Comparison of ENCODE assay signal across 9 cellular contexts in genomic region chr2:105144128-105144940, GRCh38.
DNase-seq lines count a peak whose midpoint lies in the region; ATAC-seq, FAIRE-seq and TF ChIP-seq lines count a peak whose summit lies in the region.
"Had no signal": no experiment of that assay in that cellular context is flagged by ENCODE, and none has a peak within 500 bp of the region (broad histone marks: within the 10 kb centered on the region; RNA-seq: fewer than 3 reads in every experiment).

No MANE protein-coding gene starts in this region.

- no peak for TF ChIP-seq CTCF in GM12864 (IDR thresholded peaks at IDR 0.05; ENCODE audit: low read depth, low read length, missing control alignments)

- H3K4me1 Mint-ChIP-seq in activated T-helper 1 cell treated with anti-CD3 and anti-CD28 coated beads, Interleukin-12 subunit alpha, Interleukin-12 subunit beta, Interleukin-2, Interleukin-4 antibody, amounts not matched to agents 30 ng/mL and 10 ng/mL and 1 ng/mL, durations not matched to agents 14 hours and 24 hours and 36 hours (ENCODE audit: low read depth): peaks cover 9% of the 10 kb centered on the region

- intact Hi-C loops in activated T-helper 1 cell treated with anti-CD3 and anti-CD28 coated beads, Interleukin-12 subunit alpha, Interleukin-12 subunit beta, Interleukin-2, Interleukin-4 antibody, amounts not matched to agents 30 ng/mL and 10 ng/mL and 1 ng/mL, durations not matched to agents 14 hours and 24 hours and 36 hours (cut with micrococcal nuclease): no loop called here

- H3K4me1 ChIP-seq in mesodermal cell (ENCODE audit: control insufficient read depth, insufficient read depth, low read length, poor library complexity, severe bottlenecking): no peaks in the 10 kb centered on the region

- H3K27ac Mint-ChIP-seq in activated T-helper 1 cell treated with anti-CD3 and anti-CD28 coated beads, Interleukin-12 subunit alpha, Interleukin-12 subunit beta, Interleukin-2, Interleukin-4 antibody, amounts not matched to agents 30 ng/mL and 10 ng/mL and 1 ng/mL, durations not matched to agents 14 hours and 24 hours and 36 hours: no peak overlapping the region

- no peaks in the 10 kb centered on the region for H3K36me3 ChIP-seq in mesodermal cell (ENCODE audit: control insufficient read depth, insufficient read depth, low read length)

- H3K9me3 Mint-ChIP-seq in activated T-helper 1 cell treated with anti-CD3 and anti-CD28 coated beads, Interleukin-12 subunit alpha, Interleukin-12 subunit beta, Interleukin-2, Interleukin-4 antibody, amounts not matched to agents 30 ng/mL and 10 ng/mL and 1 ng/mL, durations not matched to agents 14 hours and 24 hours and 36 hours: no peaks in the 10 kb centered on the region

- 9 to 10% methylated on average over 16 to 50 of the region's 66 CpGs for WGBS in mesodermal cell (ENCODE audit: insufficient coverage in 2 of 2), 2 experiments

- DNase-seq in A172 (ENCODE audit: low spot score) (peak; percentile 11), GM12864 (ENCODE audit: low read depth) (no peak), NCI-H2171 (lab: John Stamatoyannopoulos, UW) (no peak), RCC 7860 (ENCODE audit: low spot score) (no peak)
- no peak for DNase-seq in activated T-helper 1 cell treated with anti-CD3 and anti-CD28 coated beads, Interleukin-12 subunit alpha, Interleukin-12 subunit beta, Interleukin-2, Interleukin-4 antibody, amounts not matched to agents 30 ng/mL and 10 ng/mL and 1 ng/mL, durations not matched to agents 14 hours and 24 hours and 36 hours (ENCODE audit: low spot score)
- no peak for DNase-seq in activated CD8-positive, alpha-beta memory T cell treated with anti-CD3 and anti-CD28 coated beads, Interleukin-2, amount 50 U/mL, for 4 hours
- DNase-seq: PC-3 had no signal

- peaks cover 33% of the 10 kb centered on the region for H3K27me3 Mint-ChIP-seq in activated T-helper 1 cell treated with anti-CD3 and anti-CD28 coated beads, Interleukin-12 subunit alpha, Interleukin-12 subunit beta, Interleukin-2, Interleukin-4 antibody, amounts not matched to agents 30 ng/mL and 10 ng/mL and 1 ng/mL, durations not matched to agents 14 hours and 24 hours and 36 hours (ENCODE audit: insufficient read depth)

- peak overlapping the region; percentile 82 for H3K4me3 Mint-ChIP-seq in activated T-helper 1 cell treated with anti-CD3 and anti-CD28 coated beads, Interleukin-12 subunit alpha, Interleukin-12 subunit beta, Interleukin-2, Interleukin-4 antibody, amounts not matched to agents 30 ng/mL and 10 ng/mL and 1 ng/mL, durations not matched to agents 14 hours and 24 hours and 36 hours

- H3K9me3 ChIP-seq in mesodermal cell (ENCODE audit: control insufficient read depth, low read length): no peaks in the 10 kb centered on the region

- H3K36me3 Mint-ChIP-seq in activated T-helper 1 cell treated with anti-CD3 and anti-CD28 coated beads, Interleukin-12 subunit alpha, Interleukin-12 subunit beta, Interleukin-2, Interleukin-4 antibody, amounts not matched to agents 30 ng/mL and 10 ng/mL and 1 ng/mL, durations not matched to agents 14 hours and 24 hours and 36 hours (ENCODE audit: low read depth): no peaks in the 10 kb centered on the region

- no peak overlapping the region for H3K27ac ChIP-seq in mesodermal cell (ENCODE audit: low read depth, low read length, severe bottlenecking)

- H3K4me3 ChIP-seq in GM12864 (ENCODE audit: low read depth, low read length) (peak overlapping the region; percentile 20; the same call in 1 of the 2 replicates), mesodermal cell (ENCODE audit: extremely low read depth, insufficient read depth, low read length, poor library complexity, severe bottlenecking) (peak overlapping the region; percentile 48)

- no peak for FAIRE-seq in RCC 7860 (lab: Jason Lieb, UNC)

- no peak for ATAC-seq in HG03097 (IDR thresholded peaks at IDR 0.05; ENCODE audit: low FRiP score, unreplicated experiment)
- ATAC-seq: PC-3 had no signal
